In the genomic region with DNA sequence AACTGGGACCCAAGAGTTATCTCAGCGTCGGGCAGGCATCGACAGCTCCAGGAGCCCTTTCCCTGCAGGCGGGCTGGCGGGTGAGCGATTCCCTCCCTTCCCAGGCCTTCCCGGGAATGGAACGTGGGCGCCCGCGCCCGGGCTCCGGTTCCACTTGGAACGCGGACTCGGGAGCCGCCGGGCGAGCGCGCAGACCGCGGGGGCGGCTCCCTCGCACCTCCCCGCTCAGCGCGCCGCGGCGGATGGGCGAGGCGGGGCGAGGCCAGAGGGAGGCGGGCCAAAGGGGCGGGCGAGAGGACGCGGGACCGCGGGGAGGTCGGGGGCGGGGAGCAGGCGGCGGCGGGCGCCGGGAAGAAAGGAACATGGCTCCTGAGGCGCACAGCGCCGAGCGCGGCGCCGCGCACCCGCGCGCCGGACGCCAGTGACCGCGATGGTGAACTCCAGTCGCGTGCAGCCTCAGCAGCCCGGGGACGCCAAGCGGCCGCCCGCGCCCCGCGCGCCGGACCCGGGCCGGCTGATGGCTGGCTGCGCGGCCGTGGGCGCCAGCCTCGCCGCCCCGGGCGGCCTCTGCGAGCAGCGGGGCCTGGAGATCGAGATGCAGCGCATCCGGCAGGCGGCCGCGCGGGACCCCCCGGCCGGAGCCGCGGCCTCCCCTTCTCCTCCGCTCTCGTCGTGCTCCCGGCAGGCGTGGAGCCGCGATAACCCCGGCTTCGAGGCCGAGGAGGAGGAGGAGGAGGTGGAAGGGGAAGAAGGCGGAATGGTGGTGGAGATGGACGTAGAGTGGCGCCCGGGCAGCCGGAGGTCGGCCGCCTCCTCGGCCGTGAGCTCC, we compare ENCODE assay signal across 1 cellular context.
TF ChIP-seq lines count a peak whose summit lies in the region.

A gene (plus strand): TSS at position 332 of the 829 bp plus-strand sequence. CDS start 99 bp downstream, at position 431.

TF ChIP-seq in HepG2, 621 proteins besides CTCF, POLR2A, EP300 and RAD21 (continued from another document and continues in another):
- TF ChIP-seq, protein P1, sequence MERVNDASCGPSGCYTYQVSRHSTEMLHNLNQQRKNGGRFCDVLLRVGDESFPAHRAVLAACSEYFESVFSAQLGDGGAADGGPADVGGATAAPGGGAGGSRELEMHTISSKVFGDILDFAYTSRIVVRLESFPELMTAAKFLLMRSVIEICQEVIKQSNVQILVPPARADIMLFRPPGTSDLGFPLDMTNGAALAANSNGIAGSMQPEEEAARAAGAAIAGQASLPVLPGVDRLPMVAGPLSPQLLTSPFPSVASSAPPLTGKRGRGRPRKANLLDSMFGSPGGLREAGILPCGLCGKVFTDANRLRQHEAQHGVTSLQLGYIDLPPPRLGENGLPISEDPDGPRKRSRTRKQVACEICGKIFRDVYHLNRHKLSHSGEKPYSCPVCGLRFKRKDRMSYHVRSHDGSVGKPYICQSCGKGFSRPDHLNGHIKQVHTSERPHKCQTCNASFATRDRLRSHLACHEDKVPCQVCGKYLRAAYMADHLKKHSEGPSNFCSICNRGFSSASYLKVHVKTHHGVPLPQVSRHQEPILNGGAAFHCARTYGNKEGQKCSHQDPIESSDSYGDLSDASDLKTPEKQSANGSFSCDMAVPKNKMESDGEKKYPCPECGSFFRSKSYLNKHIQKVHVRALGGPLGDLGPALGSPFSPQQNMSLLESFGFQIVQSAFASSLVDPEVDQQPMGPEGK (CRISPR knock-in tag; IDR thresholded peaks at IDR 0.05), result peak; percentile 61
- peak; percentile 65 for TF ChIP-seq PHF8 (CRISPR knock-in tag; IDR thresholded peaks at IDR 0.05)
- TF ChIP-seq, protein P2, sequence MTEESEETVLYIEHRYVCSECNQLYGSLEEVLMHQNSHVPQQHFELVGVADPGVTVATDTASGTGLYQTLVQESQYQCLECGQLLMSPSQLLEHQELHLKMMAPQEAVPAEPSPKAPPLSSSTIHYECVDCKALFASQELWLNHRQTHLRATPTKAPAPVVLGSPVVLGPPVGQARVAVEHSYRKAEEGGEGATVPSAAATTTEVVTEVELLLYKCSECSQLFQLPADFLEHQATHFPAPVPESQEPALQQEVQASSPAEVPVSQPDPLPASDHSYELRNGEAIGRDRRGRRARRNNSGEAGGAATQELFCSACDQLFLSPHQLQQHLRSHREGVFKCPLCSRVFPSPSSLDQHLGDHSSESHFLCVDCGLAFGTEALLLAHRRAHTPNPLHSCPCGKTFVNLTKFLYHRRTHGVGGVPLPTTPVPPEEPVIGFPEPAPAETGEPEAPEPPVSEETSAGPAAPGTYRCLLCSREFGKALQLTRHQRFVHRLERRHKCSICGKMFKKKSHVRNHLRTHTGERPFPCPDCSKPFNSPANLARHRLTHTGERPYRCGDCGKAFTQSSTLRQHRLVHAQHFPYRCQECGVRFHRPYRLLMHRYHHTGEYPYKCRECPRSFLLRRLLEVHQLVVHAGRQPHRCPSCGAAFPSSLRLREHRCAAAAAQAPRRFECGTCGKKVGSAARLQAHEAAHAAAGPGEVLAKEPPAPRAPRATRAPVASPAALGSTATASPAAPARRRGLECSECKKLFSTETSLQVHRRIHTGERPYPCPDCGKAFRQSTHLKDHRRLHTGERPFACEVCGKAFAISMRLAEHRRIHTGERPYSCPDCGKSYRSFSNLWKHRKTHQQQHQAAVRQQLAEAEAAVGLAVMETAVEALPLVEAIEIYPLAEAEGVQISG (CRISPR knock-in tag; IDR thresholded peaks at IDR 0.05), result peak; percentile 62
- TF ChIP-seq ZNF224 (CRISPR knock-in tag; IDR thresholded peaks at IDR 0.05), result no peak
- peak; percentile 64; the same call in 1 of the 2 replicates for TF ChIP-seq ZNF441 (CRISPR knock-in tag; IDR thresholded peaks at IDR 0.05; ENCODE audit: borderline replicate concordance)
- TF ChIP-seq ZMYM4 (CRISPR knock-in tag; IDR thresholded peaks at IDR 0.05), result peak; percentile 11; the same call in 1 of the 2 replicates
- no peak for TF ChIP-seq ZNF292 (CRISPR knock-in tag; IDR thresholded peaks at IDR 0.05; ENCODE audit: borderline replicate concordance, low read depth)
- 0 out of 2 replicates have a peak, but pooled peaks have one; percentile 29 for TF ChIP-seq POLR2AphosphoS5 (IDR thresholded peaks at IDR 0.05; ENCODE audit: low read depth, low read length)
- TF ChIP-seq RNF2 (conservative IDR thresholded peaks at IDR 0.05; ENCODE audit: low read depth), result 0 out of 2 replicates have a peak, but pooled peaks have one; percentile 47
- TF ChIP-seq, protein P3, sequence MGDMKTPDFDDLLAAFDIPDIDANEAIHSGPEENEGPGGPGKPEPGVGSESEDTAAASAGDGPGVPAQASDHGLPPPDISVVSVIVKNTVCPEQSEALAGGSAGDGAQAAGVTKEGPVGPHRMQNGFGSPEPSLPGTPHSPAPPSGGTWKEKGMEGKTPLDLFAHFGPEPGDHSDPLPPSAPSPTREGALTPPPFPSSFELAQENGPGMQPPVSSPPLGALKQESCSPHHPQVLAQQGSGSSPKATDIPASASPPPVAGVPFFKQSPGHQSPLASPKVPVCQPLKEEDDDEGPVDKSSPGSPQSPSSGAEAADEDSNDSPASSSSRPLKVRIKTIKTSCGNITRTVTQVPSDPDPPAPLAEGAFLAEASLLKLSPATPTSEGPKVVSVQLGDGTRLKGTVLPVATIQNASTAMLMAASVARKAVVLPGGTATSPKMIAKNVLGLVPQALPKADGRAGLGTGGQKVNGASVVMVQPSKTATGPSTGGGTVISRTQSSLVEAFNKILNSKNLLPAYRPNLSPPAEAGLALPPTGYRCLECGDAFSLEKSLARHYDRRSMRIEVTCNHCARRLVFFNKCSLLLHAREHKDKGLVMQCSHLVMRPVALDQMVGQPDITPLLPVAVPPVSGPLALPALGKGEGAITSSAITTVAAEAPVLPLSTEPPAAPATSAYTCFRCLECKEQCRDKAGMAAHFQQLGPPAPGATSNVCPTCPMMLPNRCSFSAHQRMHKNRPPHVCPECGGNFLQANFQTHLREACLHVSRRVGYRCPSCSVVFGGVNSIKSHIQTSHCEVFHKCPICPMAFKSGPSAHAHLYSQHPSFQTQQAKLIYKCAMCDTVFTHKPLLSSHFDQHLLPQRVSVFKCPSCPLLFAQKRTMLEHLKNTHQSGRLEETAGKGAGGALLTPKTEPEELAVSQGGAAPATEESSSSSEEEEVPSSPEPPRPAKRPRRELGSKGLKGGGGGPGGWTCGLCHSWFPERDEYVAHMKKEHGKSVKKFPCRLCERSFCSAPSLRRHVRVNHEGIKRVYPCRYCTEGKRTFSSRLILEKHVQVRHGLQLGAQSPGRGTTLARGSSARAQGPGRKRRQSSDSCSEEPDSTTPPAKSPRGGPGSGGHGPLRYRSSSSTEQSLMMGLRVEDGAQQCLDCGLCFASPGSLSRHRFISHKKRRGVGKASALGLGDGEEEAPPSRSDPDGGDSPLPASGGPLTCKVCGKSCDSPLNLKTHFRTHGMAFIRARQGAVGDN (CRISPR knock-in tag; IDR thresholded peaks at IDR 0.05), result peak; percentile 71
- no peak for TF ChIP-seq BCL6 (CRISPR knock-in tag; IDR thresholded peaks at IDR 0.05)
- peak; percentile 67 for TF ChIP-seq SP4 (CRISPR knock-in tag; IDR thresholded peaks at IDR 0.05)
- TF ChIP-seq, protein P4, sequence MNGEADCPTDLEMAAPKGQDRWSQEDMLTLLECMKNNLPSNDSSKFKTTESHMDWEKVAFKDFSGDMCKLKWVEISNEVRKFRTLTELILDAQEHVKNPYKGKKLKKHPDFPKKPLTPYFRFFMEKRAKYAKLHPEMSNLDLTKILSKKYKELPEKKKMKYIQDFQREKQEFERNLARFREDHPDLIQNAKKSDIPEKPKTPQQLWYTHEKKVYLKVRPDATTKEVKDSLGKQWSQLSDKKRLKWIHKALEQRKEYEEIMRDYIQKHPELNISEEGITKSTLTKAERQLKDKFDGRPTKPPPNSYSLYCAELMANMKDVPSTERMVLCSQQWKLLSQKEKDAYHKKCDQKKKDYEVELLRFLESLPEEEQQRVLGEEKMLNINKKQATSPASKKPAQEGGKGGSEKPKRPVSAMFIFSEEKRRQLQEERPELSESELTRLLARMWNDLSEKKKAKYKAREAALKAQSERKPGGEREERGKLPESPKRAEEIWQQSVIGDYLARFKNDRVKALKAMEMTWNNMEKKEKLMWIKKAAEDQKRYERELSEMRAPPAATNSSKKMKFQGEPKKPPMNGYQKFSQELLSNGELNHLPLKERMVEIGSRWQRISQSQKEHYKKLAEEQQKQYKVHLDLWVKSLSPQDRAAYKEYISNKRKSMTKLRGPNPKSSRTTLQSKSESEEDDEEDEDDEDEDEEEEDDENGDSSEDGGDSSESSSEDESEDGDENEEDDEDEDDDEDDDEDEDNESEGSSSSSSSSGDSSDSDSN (CRISPR knock-in tag; IDR thresholded peaks at IDR 0.05), result peak; percentile 62; the same call in 1 of the 2 replicates
- no peak for TF ChIP-seq ZNF816 (CRISPR knock-in tag; IDR thresholded peaks at IDR 0.05; ENCODE audit: borderline replicate concordance)
- 0 out of 2 replicates have a peak, but pooled peaks have one; percentile 45 for TF ChIP-seq EZH2 (conservative IDR thresholded peaks at IDR 0.05; ENCODE audit: low read depth, low read length)
- TF ChIP-seq ZFX (CRISPR knock-in tag; IDR thresholded peaks at IDR 0.05; ENCODE audit: low read depth), result peak; percentile 56
- TF ChIP-seq, protein P5, sequence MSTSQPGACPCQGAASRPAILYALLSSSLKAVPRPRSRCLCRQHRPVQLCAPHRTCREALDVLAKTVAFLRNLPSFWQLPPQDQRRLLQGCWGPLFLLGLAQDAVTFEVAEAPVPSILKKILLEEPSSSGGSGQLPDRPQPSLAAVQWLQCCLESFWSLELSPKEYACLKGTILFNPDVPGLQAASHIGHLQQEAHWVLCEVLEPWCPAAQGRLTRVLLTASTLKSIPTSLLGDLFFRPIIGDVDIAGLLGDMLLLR (CRISPR knock-in tag; IDR thresholded peaks at IDR 0.05), result no peak; the same call in 1 of the 2 replicates
- no peak for TF ChIP-seq ZNF101 (CRISPR knock-in tag; IDR thresholded peaks at IDR 0.05; ENCODE audit: borderline replicate concordance, low read depth)
- TF ChIP-seq, protein P6, sequence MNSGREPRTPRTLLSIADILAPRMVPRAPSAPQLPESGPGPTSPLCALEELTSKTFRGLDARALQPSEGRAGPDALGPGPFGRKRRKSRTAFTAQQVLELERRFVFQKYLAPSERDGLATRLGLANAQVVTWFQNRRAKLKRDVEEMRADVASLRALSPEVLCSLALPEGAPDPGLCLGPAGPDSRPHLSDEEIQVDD (CRISPR knock-in tag; IDR thresholded peaks at IDR 0.05; ENCODE audit: borderline replicate concordance), result 0 out of 2 replicates have a peak, but pooled peaks have one; percentile 61
- TF ChIP-seq ZNF674 (CRISPR knock-in tag; IDR thresholded peaks at IDR 0.05; ENCODE audit: low read depth), result 0 out of 2 replicates have a peak, but pooled peaks have one; percentile 18
- peak; percentile 50; the same call in 1 of the 2 replicates for TF ChIP-seq ARNT2 (CRISPR knock-in tag; IDR thresholded peaks at IDR 0.05; ENCODE audit: low read depth)
- 0 out of 2 replicates have a peak, but pooled peaks have one; percentile 10 for TF ChIP-seq NRL (CRISPR knock-in tag; IDR thresholded peaks at IDR 0.05; ENCODE audit: borderline replicate concordance)
- TF ChIP-seq, protein P7, sequence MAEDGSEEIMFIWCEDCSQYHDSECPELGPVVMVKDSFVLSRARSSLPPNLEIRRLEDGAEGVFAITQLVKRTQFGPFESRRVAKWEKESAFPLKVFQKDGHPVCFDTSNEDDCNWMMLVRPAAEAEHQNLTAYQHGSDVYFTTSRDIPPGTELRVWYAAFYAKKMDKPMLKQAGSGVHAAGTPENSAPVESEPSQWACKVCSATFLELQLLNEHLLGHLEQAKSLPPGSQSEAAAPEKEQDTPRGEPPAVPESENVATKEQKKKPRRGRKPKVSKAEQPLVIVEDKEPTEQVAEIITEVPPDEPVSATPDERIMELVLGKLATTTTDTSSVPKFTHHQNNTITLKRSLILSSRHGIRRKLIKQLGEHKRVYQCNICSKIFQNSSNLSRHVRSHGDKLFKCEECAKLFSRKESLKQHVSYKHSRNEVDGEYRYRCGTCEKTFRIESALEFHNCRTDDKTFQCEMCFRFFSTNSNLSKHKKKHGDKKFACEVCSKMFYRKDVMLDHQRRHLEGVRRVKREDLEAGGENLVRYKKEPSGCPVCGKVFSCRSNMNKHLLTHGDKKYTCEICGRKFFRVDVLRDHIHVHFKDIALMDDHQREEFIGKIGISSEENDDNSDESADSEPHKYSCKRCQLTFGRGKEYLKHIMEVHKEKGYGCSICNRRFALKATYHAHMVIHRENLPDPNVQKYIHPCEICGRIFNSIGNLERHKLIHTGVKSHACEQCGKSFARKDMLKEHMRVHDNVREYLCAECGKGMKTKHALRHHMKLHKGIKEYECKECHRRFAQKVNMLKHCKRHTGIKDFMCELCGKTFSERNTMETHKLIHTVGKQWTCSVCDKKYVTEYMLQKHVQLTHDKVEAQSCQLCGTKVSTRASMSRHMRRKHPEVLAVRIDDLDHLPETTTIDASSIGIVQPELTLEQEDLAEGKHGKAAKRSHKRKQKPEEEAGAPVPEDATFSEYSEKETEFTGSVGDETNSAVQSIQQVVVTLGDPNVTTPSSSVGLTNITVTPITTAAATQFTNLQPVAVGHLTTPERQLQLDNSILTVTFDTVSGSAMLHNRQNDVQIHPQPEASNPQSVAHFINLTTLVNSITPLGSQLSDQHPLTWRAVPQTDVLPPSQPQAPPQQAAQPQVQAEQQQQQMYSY (CRISPR knock-in tag; IDR thresholded peaks at IDR 0.05), result peak; percentile 66
- peak; percentile 62 for TF ChIP-seq ZFY (CRISPR knock-in tag; IDR thresholded peaks at IDR 0.05)
- TF ChIP-seq ZMAT3 (CRISPR knock-in tag; conservative IDR thresholded peaks at IDR 0.05), result 0 out of 2 replicates have a peak, but pooled peaks have one; percentile 26
- TF ChIP-seq, protein P8, sequence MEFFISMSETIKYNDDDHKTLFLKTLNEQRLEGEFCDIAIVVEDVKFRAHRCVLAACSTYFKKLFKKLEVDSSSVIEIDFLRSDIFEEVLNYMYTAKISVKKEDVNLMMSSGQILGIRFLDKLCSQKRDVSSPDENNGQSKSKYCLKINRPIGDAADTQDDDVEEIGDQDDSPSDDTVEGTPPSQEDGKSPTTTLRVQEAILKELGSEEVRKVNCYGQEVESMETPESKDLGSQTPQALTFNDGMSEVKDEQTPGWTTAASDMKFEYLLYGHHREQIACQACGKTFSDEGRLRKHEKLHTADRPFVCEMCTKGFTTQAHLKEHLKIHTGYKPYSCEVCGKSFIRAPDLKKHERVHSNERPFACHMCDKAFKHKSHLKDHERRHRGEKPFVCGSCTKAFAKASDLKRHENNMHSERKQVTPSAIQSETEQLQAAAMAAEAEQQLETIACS (CRISPR knock-in tag; IDR thresholded peaks at IDR 0.05), result 0 out of 2 replicates have a peak, but pooled peaks have one; percentile 15
- TF ChIP-seq SAP130 (CRISPR knock-in tag; IDR thresholded peaks at IDR 0.05; ENCODE audit: low read depth), result peak; percentile 43; the same call in 1 of the 2 replicates
- no peak for TF ChIP-seq GATAD1 (CRISPR knock-in tag; IDR thresholded peaks at IDR 0.05)
- peak; percentile 81; the same call in 1 of the 2 replicates for TF ChIP-seq ZNF451 (CRISPR knock-in tag; IDR thresholded peaks at IDR 0.05)
- TF ChIP-seq NR1H2 (CRISPR knock-in tag; IDR thresholded peaks at IDR 0.05; ENCODE audit: borderline replicate concordance, low read depth), result no peak
- TF ChIP-seq TMF1 (CRISPR knock-in tag; IDR thresholded peaks at IDR 0.05; ENCODE audit: low read depth), result peak; percentile 73; the same call in 1 of the 2 replicates
- TF ChIP-seq ZNF460 (CRISPR knock-in tag; IDR thresholded peaks at IDR 0.05; ENCODE audit: borderline replicate concordance), result no peak
- TF ChIP-seq RBFOX2 (IDR thresholded peaks at IDR 0.05; ENCODE audit: low read depth, low read length), result peak; percentile 72; the same call in 1 of the 2 replicates
